18 cellular contexts compared by ENCODE assay signal in the genomic region with DNA sequence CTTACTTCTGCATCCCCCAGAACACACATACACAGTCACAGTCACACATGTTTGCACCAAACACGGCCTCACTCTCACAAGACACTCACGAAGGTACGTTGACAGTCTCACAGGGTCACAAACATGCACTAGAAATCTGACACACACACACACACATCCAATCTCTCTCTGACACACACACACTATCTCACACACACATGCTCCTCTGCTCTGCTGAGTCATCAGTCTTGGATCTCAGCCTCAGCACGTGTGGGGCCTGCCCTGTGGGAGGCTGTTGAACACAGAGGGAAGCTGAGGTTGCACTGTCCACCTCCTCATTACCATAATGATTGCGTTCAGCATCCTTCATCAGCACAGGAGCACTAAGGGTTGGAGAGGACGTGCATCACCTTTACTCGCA.
DNase-seq lines count a peak whose midpoint lies in the region; ATAC-seq and TF ChIP-seq lines count a peak whose summit lies in the region.
"Had no signal": no experiment of that assay in that cellular context is flagged by ENCODE, and none has a peak within 500 bp of the region (broad histone marks: within the 10 kb centered on the region; RNA-seq: fewer than 3 reads in every experiment).

No MANE protein-coding gene starts in this region.

- H3K36me3 ChIP-seq in thyroid gland (no peaks in the 10 kb centered on the region), hepatocyte (replicated peaks; ENCODE audit: insufficient read depth, low read depth) (no peaks in the 10 kb centered on the region)
- H3K36me3 ChIP-seq: gastrocnemius medialis had no signal

- no peaks in the 10 kb centered on the region for H3K79me2 ChIP-seq in hepatocyte

- TF ChIP-seq CTCF in fibroblast of pulmonary artery (IDR thresholded peaks at IDR 0.05; ENCODE audit: low read length, missing control alignments) (no peak), thyroid gland (IDR thresholded peaks at IDR 0.05) (no peak), hepatocyte (IDR thresholded peaks at IDR 0.05; ENCODE audit: poor library complexity) (no peak)

- TF ChIP-seq POLR2A in thyroid gland (IDR thresholded peaks at IDR 0.05) = no peak

- H3K9me3 ChIP-seq in thyroid gland (no peaks in the 10 kb centered on the region), hepatocyte (ENCODE audit: low read depth) (no peaks in the 10 kb centered on the region)
- H3K9me3 ChIP-seq: gastrocnemius medialis had no signal

- DNase-seq in NCI-H1417 (lab: John Stamatoyannopoulos, UW) = peak; percentile 20 to 75 (median 57)
- no peak for DNase-seq in NCI-H1417 treated with DMSO at 0.1 percent for 48 hours (lab: John Stamatoyannopoulos, UW)
- peak; percentile 77 for DNase-seq in OCI-M1 (lab: John Stamatoyannopoulos, UW)
- DNase-seq in fibroblast of pulmonary artery (ENCODE audit: low read depth) = peak; percentile 7
- peak; percentile 45 to 51 for DNase-seq in thyroid gland
- no peak for DNase-seq in hepatocyte (ENCODE audit: low spot score)
- no peak for DNase-seq in T-helper 2 cell
- DNase-seq: CD4-positive, alpha-beta memory T cell; effector CD8-positive, alpha-beta T cell; gastrocnemius medialis; HCEC 1CT; NCI-H526; stimulated activated naive CD4-positive, alpha-beta T cell had no signal

- no peak for ATAC-seq in HG03469 (IDR thresholded peaks at IDR 0.05; ENCODE audit: unreplicated experiment)
- ATAC-seq: gastrocnemius medialis, GM12878 had no signal

- H3K4me1 ChIP-seq in thyroid gland (peaks cover 0 to 8% of the 10 kb centered on the region in 2 donors), hepatocyte (ENCODE audit: insufficient read depth) (no peaks in the 10 kb centered on the region)
- H3K4me1 ChIP-seq: gastrocnemius medialis had no signal

- H3K27ac ChIP-seq in thyroid gland (no peak overlapping the region), hepatocyte (no peak overlapping the region)
- H3K27ac ChIP-seq: 22Rv1, gastrocnemius medialis, KMS-11, skin epidermis had no signal

- intact Hi-C loops in thyroid gland (cut with DNase I) = no loop called here

- H4K20me1 ChIP-seq in hepatocyte (ENCODE audit: insufficient read depth, poor library complexity, severe bottlenecking) = no peaks in the 10 kb centered on the region

- H3K9me2 ChIP-seq in hepatocyte (replicated peaks; ENCODE audit: insufficient read depth) = no peaks in the 10 kb centered on the region

- H2AFZ ChIP-seq in hepatocyte = no peak overlapping the region

- H3K4me3 ChIP-seq in fibroblast of pulmonary artery (replicated peaks; ENCODE audit: low read depth, low read length) (no peak overlapping the region), thyroid gland (replicated peaks in 1 of 3) (no peak overlapping the region), hepatocyte (no peak overlapping the region)
- H3K4me3 ChIP-seq: gastrocnemius medialis, GM12878, skin epidermis had no signal

- H3K4me2 ChIP-seq in hepatocyte = no peak overlapping the region
- H3K4me2 ChIP-seq: KMS-11 had no signal

- WGBS in thyroid gland, 2 donors = 40 to 57% methylated on average over 7 of the region's 7 CpGs
- 73% methylated on average over 7 of the region's 7 CpGs for WGBS in hepatocyte (ENCODE audit: low lambda C conversion rate, missing lambda C conversion rate)

- no peaks in the 10 kb centered on the region for H3K27me3 ChIP-seq in thyroid gland
- no peaks in the 10 kb centered on the region for H3K27me3 ChIP-seq in hepatocyte
- H3K27me3 ChIP-seq: gastrocnemius medialis had no signal

Comparison
In these comparisons a context has a peak if more than half of its experiments do, and no peak if none do; other contexts are left out.
1. DNase-seq: peak in NCI-H1417 (3 of 3), OCI-M1 (single experiment), fibroblast of pulmonary artery (single experiment) and thyroid gland (2 of 2); none in NCI-H1417 treated with DMSO at 0.1 percent for 48 hours (single experiment), hepatocyte (single experiment) and T-helper 2 cell (0 of 5).